Comparison of ENCODE assay signal across 17 cellular contexts in the genomic region with DNA sequence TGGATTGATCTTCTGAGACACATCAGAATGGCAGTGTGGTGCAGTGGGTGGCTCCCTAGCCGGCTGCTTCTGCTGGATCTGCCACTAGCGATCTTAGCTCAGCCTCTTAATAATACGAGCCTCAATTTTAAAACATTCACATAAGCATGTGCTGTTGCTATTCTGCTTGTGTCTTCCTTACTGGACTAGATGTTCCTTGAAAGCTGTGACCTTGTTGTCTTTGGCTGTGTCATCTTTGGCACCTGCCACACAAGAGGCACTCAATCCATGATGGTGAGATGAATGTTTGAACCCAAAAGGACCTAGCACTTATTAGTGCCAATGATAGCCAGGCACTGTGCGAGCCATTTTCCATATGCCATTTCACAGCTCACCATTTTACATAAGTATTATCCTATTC.
"Had no signal": no experiment of that assay in that cellular context is flagged by ENCODE, and none has a peak within 500 bp of the region (broad histone marks: within the 10 kb centered on the region; RNA-seq: fewer than 3 reads in every experiment).

No MANE protein-coding gene starts in this region.

- H3K4me3 ChIP-seq: ascending aorta, breast epithelium, esophagus squamous epithelium, lung, sigmoid colon, upper lobe of left lung had no signal

- DNase-seq: activated CD4-positive, alpha-beta T cell treated with anti-CD3 and anti-CD28 coated beads, Interleukin-2, amount 50 U/mL, for 1 hour; activated CD8-positive, alpha-beta T cell treated with anti-CD3 and anti-CD28 coated beads, Interleukin-2, amount 10 ng/mL, durations not matched to agents 7 days and 5 days; esophagus squamous epithelium; immature natural killer cell; sigmoid colon; T-cell had no signal

- H3K9me3 Mint-ChIP-seq: central memory CD8-positive, alpha-beta T cell; immature natural killer cell; T-cell; T-helper 2 cell treated with Interferon-gamma antibody and Interleukin-4, amounts not matched to agents 5 μg/mL and 100 μg/mL, for 36 hours had no signal

- H3K27ac ChIP-seq: ascending aorta, breast epithelium, esophagus squamous epithelium, sigmoid colon, upper lobe of left lung, VCaP had no signal

- H3K27me3 ChIP-seq: ascending aorta, breast epithelium, sigmoid colon, upper lobe of left lung had no signal

- H3K27ac Mint-ChIP-seq: activated CD8-positive, alpha-beta T cell treated with anti-CD3 and anti-CD28 coated beads, Interleukin-2, amount 10 ng/mL, durations not matched to agents 7 days and 5 days; activated naive CD4-positive, alpha-beta T cell treated with anti-CD3 and anti-CD28 coated beads, Interleukin-2, amount 50 U/mL, for 72 hours; immature natural killer cell; T-cell; T-helper 2 cell treated with Interferon-gamma antibody and Interleukin-4, amounts not matched to agents 5 μg/mL and 100 μg/mL, for 36 hours had no signal

- H3K4me1 Mint-ChIP-seq: central memory CD8-positive, alpha-beta T cell; immature natural killer cell; neural crest cell had no signal

- H3K4me1 ChIP-seq: ascending aorta, breast epithelium, upper lobe of left lung had no signal

- H3K36me3 Mint-ChIP-seq: activated naive CD4-positive, alpha-beta T cell treated with anti-CD3 and anti-CD28 coated beads, Interleukin-2, amount 50 U/mL, for 72 hours; T-cell had no signal

- ATAC-seq: activated CD4-positive, CD25-positive, alpha-beta regulatory T cell treated with anti-CD3 and anti-CD28 coated beads, Interleukin-2, amount 50 U/mL, for 24 hours; activated CD8-positive, alpha-beta T cell treated with anti-CD3 and anti-CD28 coated beads, Interleukin-2, amount 10 ng/mL, durations not matched to agents 7 days and 5 days; left lobe of liver; T-cell had no signal

- H3K4me3 Mint-ChIP-seq: activated CD8-positive, alpha-beta T cell treated with anti-CD3 and anti-CD28 coated beads, Interleukin-2, amount 10 ng/mL, durations not matched to agents 7 days and 5 days; central memory CD8-positive, alpha-beta T cell; immature natural killer cell; neural crest cell; T-cell had no signal

- H3K36me3 ChIP-seq: ascending aorta, breast epithelium, esophagus squamous epithelium, sigmoid colon, upper lobe of left lung had no signal

- H3K9me3 ChIP-seq: ascending aorta, breast epithelium, esophagus squamous epithelium, sigmoid colon, upper lobe of left lung had no signal
